Comparison of ENCODE assay signal across 19 cellular contexts in genomic region chr4:168388890-168389289, GRCh38.
DNase-seq lines count a peak whose midpoint lies in the region; FAIRE-seq and TF ChIP-seq lines count a peak whose summit lies in the region.
"Had no signal": no experiment of that assay in that cellular context is flagged by ENCODE, and none has a peak within 500 bp of the region (broad histone marks: within the 10 kb centered on the region; RNA-seq: fewer than 3 reads in every experiment).

No MANE protein-coding gene starts in this region.

- intact Hi-C loops in esophagus muscularis mucosa (cut with DNase I): no loop called here
- intact Hi-C loops in vagina (cut with DNase I): no loop called here
- intact Hi-C loops in colonic mucosa (cut with DNase I): no loop called here

- H3K4me3 Mint-ChIP-seq in HFFc6: no peak overlapping the region
- no peak overlapping the region for H3K4me3 Mint-ChIP-seq in astrocyte (ENCODE audit: unreplicated experiment)
- H3K4me3 Mint-ChIP-seq: T-cell had no signal

- no peaks in the 10 kb centered on the region for H4K20me1 ChIP-seq in astrocyte (ENCODE audit: insufficient read depth, low read length)
- no peaks in the 10 kb centered on the region for H4K20me1 ChIP-seq in MM.1S (ENCODE audit: insufficient read depth, low read length)

- H3K36me3 Mint-ChIP-seq in HFFc6 (ENCODE audit: low read depth): peaks cover 35% of the 10 kb centered on the region
- peaks cover 38% of the 10 kb centered on the region for H3K36me3 Mint-ChIP-seq in astrocyte (ENCODE audit: low read depth, unreplicated experiment)

- peaks cover 45% of the 10 kb centered on the region for H3K4me1 Mint-ChIP-seq in HFFc6 (ENCODE audit: low read depth)
- H3K4me1 Mint-ChIP-seq in astrocyte (ENCODE audit: low read depth, unreplicated experiment): peaks cover 30% of the 10 kb centered on the region

- FAIRE-seq in astrocyte (lab: Jason Lieb, UNC): peak; percentile 45
- FAIRE-seq: A549, D721Med, H1 had no signal

- DNase-seq in A172 (ENCODE audit: low spot score) (peak; percentile 13), HFFc6 (peak; percentile 25), astrocyte (ENCODE audit: low read depth) (peak; percentile 53), foreskin fibroblast (peak; percentile 56 to 69), esophagus muscularis mucosa (ENCODE audit: extremely low spot score) (no peak), MM.1S (no peak), vagina (ENCODE audit: extremely low spot score in 2 of 2) (no peak), colonic mucosa (no peak)
- DNase-seq: activated CD4-positive, CD25-positive, alpha-beta regulatory T cell treated with anti-CD3 and anti-CD28 coated beads, Interleukin-2, amount 50 U/mL, for 72 hours; activated CD8-positive, alpha-beta memory T cell treated with anti-CD3 and anti-CD28 coated beads, Interleukin-2, amount 50 U/mL, for 48 hours; activated naive CD4-positive, alpha-beta T cell treated with anti-CD3 and anti-CD28 coated beads, Interleukin-2, amount 50 U/mL, for 16 hours; NCI-H1436 treated with DMSO at 0.1 percent for 48 hours; NCI-H524; stimulated activated naive CD4-positive, alpha-beta T cell; T-cell had no signal

- H2AFZ ChIP-seq in astrocyte (ENCODE audit: low read depth, low read length) (no peak overlapping the region), MM.1S (ENCODE audit: low read length) (no peak overlapping the region)

- H3K4me1 ChIP-seq in astrocyte (ENCODE audit: insufficient read depth, low read length): peaks cover 10% of the 10 kb centered on the region
- peaks cover 0 to 5% (median 0%) of the 10 kb centered on the region in 4 donors for H3K4me1 ChIP-seq in esophagus muscularis mucosa
- no peaks in the 10 kb centered on the region for H3K4me1 ChIP-seq in MM.1S (ENCODE audit: low read length)
- H3K4me1 ChIP-seq in vagina: no peaks in the 10 kb centered on the region
- no peaks in the 10 kb centered on the region for H3K4me1 ChIP-seq in colonic mucosa

- no peak overlapping the region for H3K9ac ChIP-seq in astrocyte (ENCODE audit: low read length)
- H3K9ac ChIP-seq in MM.1S (ENCODE audit: low read length): no peak overlapping the region
- no peak overlapping the region for H3K9ac ChIP-seq in colonic mucosa (ENCODE audit: low read depth in 2 of 2, low read length in 2 of 2)

- H3K27ac Mint-ChIP-seq in HFFc6: peak overlapping the region; percentile 63
- no peak overlapping the region for H3K27ac Mint-ChIP-seq in astrocyte (ENCODE audit: unreplicated experiment)

- H3K9me3 Mint-ChIP-seq in HFFc6: no peaks in the 10 kb centered on the region
- H3K9me3 Mint-ChIP-seq in astrocyte (ENCODE audit: unreplicated experiment): no peaks in the 10 kb centered on the region
- H3K9me3 Mint-ChIP-seq: T-cell had no signal

- H3K4me2 ChIP-seq in astrocyte (ENCODE audit: low read length): no peak overlapping the region
- no peak overlapping the region for H3K4me2 ChIP-seq in MM.1S (ENCODE audit: low read depth, low read length)
- H3K4me2 ChIP-seq: A549 had no signal

- H3K79me2 ChIP-seq in astrocyte (ENCODE audit: insufficient read depth, low read length) (no peaks in the 10 kb centered on the region), MM.1S (ENCODE audit: low read length) (no peaks in the 10 kb centered on the region)

- WGBS in esophagus muscularis mucosa: 93% methylated on average over 1 of the region's 1 CpG

- H3K9me2 ChIP-seq in MM.1S (replicated peaks; ENCODE audit: insufficient read depth, low read length): no peaks in the 10 kb centered on the region

- no peak for TF ChIP-seq EP300 in esophagus muscularis mucosa (IDR thresholded peaks at IDR 0.05)

- H3K36me3 ChIP-seq in astrocyte (ENCODE audit: insufficient read depth, low read length) (no peaks in the 10 kb centered on the region), esophagus muscularis mucosa (peaks cover 0 to 58% (median 10%) of the 10 kb centered on the region in 4 donors), MM.1S (replicated peaks; ENCODE audit: insufficient read depth, low read length) (no peaks in the 10 kb centered on the region), vagina (peaks cover 0 to 15% of the 10 kb centered on the region in 2 donors), colonic mucosa (no peaks in the 10 kb centered on the region)

- no peak for TF ChIP-seq CTCF in HFFc6 (IDR thresholded peaks at IDR 0.05)
- TF ChIP-seq CTCF in astrocyte (IDR thresholded peaks at IDR 0.05; ENCODE audit: insufficient read depth, low read depth, low read length): no peak
- no peak for TF ChIP-seq CTCF in foreskin fibroblast (IDR thresholded peaks at IDR 0.05; ENCODE audit: low read depth, low read length)
- TF ChIP-seq CTCF in esophagus muscularis mucosa (IDR thresholded peaks at IDR 0.05): no peak
- no peak for TF ChIP-seq CTCF in MM.1S (IDR thresholded peaks at IDR 0.05; ENCODE audit: low read length)
- TF ChIP-seq CTCF in vagina (IDR thresholded peaks at IDR 0.05): no peak
- no peak for TF ChIP-seq CTCF in colonic mucosa (IDR thresholded peaks at IDR 0.05)

- H3K9me3 ChIP-seq in astrocyte (ENCODE audit: insufficient read depth, low read depth, low read length): no peaks in the 10 kb centered on the region
- no peaks in the 10 kb centered on the region for H3K9me3 ChIP-seq in esophagus muscularis mucosa
- H3K9me3 ChIP-seq in MM.1S (replicated peaks; ENCODE audit: insufficient read depth, low read length): no peaks in the 10 kb centered on the region
- H3K9me3 ChIP-seq in vagina: no peaks in the 10 kb centered on the region
- H3K9me3 ChIP-seq in colonic mucosa: no peaks in the 10 kb centered on the region
- H3K9me3 ChIP-seq: A549 had no signal

- H3K27me3 ChIP-seq in astrocyte (ENCODE audit: insufficient read depth, low read length) (no peaks in the 10 kb centered on the region), esophagus muscularis mucosa (no peaks in the 10 kb centered on the region), MM.1S (replicated peaks; ENCODE audit: insufficient read depth, low read length) (no peaks in the 10 kb centered on the region), vagina (no peaks in the 10 kb centered on the region), colonic mucosa (no peaks in the 10 kb centered on the region)

- TF ChIP-seq POLR2A in esophagus muscularis mucosa (IDR thresholded peaks at IDR 0.05; ENCODE audit: low read depth) (no peak), vagina (IDR thresholded peaks at IDR 0.05) (no peak)

- no peak overlapping the region for H3K4me3 ChIP-seq in astrocyte (ENCODE audit: insufficient read depth, low read depth, low read length)
- no peak overlapping the region for H3K4me3 ChIP-seq in foreskin fibroblast (ENCODE audit: low read depth in 1 of 2, low read length in 2 of 2)
- no peak overlapping the region for H3K4me3 ChIP-seq in esophagus muscularis mucosa
- no peak overlapping the region for H3K4me3 ChIP-seq in MM.1S (ENCODE audit: low read length)
- no peak overlapping the region for H3K4me3 ChIP-seq in vagina
- H3K4me3 ChIP-seq in colonic mucosa: no peak overlapping the region
- H3K4me3 ChIP-seq: A549, skin epidermis had no signal

- H3F3A ChIP-seq in MM.1S (ENCODE audit: insufficient read depth, low read length): no peaks in the 10 kb centered on the region

- H3K27ac ChIP-seq in astrocyte (ENCODE audit: low read depth, low read length): peak overlapping the region; percentile 23
- H3K27ac ChIP-seq in esophagus muscularis mucosa (replicated peaks in 1 of 4): no peak overlapping the region
- H3K27ac ChIP-seq in MM.1S (ENCODE audit: low read length): no peak overlapping the region
- H3K27ac ChIP-seq in vagina: no peak overlapping the region
- H3K27ac ChIP-seq in colonic mucosa: no peak overlapping the region

- H3K27me3 Mint-ChIP-seq in HFFc6 (ENCODE audit: insufficient read depth): no peaks in the 10 kb centered on the region
- H3K27me3 Mint-ChIP-seq in astrocyte (ENCODE audit: low read depth, unreplicated experiment): no peaks in the 10 kb centered on the region
- H3K27me3 Mint-ChIP-seq: T-cell had no signal

Comparison
In these comparisons a context has a peak if more than half of its experiments do, and no peak if none do; other contexts are left out.
1. DNase-seq: peak in A172 (single experiment), HFFc6 (single experiment), astrocyte (single experiment) and foreskin fibroblast (2 of 2); none in esophagus muscularis mucosa (single experiment), MM.1S (single experiment), vagina (0 of 2) and colonic mucosa (single experiment).